Comparison of ENCODE assay signal across 17 cellular contexts in the genomic region with DNA sequence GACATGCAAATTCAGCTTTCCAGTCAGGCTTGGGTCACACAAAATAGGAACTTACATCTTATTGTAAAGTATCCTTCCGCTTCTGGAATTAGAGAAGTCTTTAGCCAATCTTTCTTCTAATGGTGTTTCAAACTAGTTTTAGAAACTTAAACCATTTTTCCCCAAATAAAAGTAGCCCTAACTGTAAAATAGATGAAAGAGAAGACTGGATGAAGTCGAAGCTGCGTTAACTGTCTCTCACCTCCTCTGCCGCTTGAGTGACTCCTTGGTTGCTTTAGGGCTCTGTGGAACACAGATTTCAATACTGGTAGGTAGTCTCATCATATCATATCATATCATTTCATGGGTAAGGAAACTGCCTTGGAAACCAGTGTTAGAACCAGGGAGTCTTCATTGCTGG.
DNase-seq lines count a peak whose midpoint lies in the region; ATAC-seq, FAIRE-seq and TF ChIP-seq lines count a peak whose summit lies in the region.
"Had no signal": no experiment of that assay in that cellular context is flagged by ENCODE, and none has a peak within 500 bp of the region (broad histone marks: within the 10 kb centered on the region; RNA-seq: fewer than 3 reads in every experiment).

No MANE protein-coding gene starts in this region.

- H3K27ac ChIP-seq in HepG2 (ENCODE audit: extremely low read length, insufficient read depth, low read length) = no peak overlapping the region
- H3K27ac ChIP-seq in right lobe of liver = no peak overlapping the region
- H3K27ac ChIP-seq in endodermal cell (ENCODE audit: low read depth, low read length) = no peak overlapping the region
- no peak overlapping the region for H3K27ac ChIP-seq in esophagus squamous epithelium
- H3K27ac ChIP-seq: 22Rv1, BLaER1 had no signal

- in situ Hi-C loops in HepG2 (cut with HindIII; ENCODE audit: extremely low pct_ligation_motif_present, low pct_unique_long_range_greater_than_20kb) (no loop called here), ACHN (cut with HindIII; ENCODE audit: low pct_ligation_motif_present, low pct_unique_long_range_greater_than_20kb, low sequenced_read_pairs) (no loop called here)

- H3K79me2 ChIP-seq in HepG2 (ENCODE audit: insufficient read depth, low read length) = no peaks in the 10 kb centered on the region

- no peak overlapping the region for H2AFZ ChIP-seq in HepG2 (ENCODE audit: low read length)

- no peak overlapping the region for H3K4me2 ChIP-seq in HepG2 (ENCODE audit: low read depth, low read length)
- H3K4me2 ChIP-seq: BLaER1 had no signal

- H3K36me3 ChIP-seq in HepG2 (replicated peaks in 1 of 2; ENCODE audit: control insufficient read depth in 1 of 2, insufficient read depth in 2 of 2, low read length in 2 of 2) (no peaks in the 10 kb centered on the region), right lobe of liver (no peaks in the 10 kb centered on the region), endodermal cell (ENCODE audit: control insufficient read depth, insufficient read depth, low read length) (no peaks in the 10 kb centered on the region), esophagus squamous epithelium (no peaks in the 10 kb centered on the region)
- H3K36me3 ChIP-seq: BLaER1 had no signal

- H3K36me3 Mint-ChIP-seq in endodermal cell (ENCODE audit: low read depth) (no peaks in the 10 kb centered on the region), progenitor cell of endocrine pancreas (ENCODE audit: insufficient read depth) (peaks cover 6% of the 10 kb centered on the region)
- H3K36me3 Mint-ChIP-seq: CD4-positive, CD25-positive, alpha-beta regulatory T cell had no signal

- no peaks in the 10 kb centered on the region for H4K20me1 ChIP-seq in HepG2 (ENCODE audit: insufficient read depth, low read length)
- H4K20me1 ChIP-seq: BLaER1 had no signal

- H3K9me3 Mint-ChIP-seq in endodermal cell (no peaks in the 10 kb centered on the region), progenitor cell of endocrine pancreas (ENCODE audit: low read depth) (peaks cover 9% of the 10 kb centered on the region)

- H3K27ac Mint-ChIP-seq in endodermal cell (peak overlapping the region; percentile 92), progenitor cell of endocrine pancreas (peak overlapping the region; percentile 44)
- H3K27ac Mint-ChIP-seq: CD4-positive, CD25-positive, alpha-beta regulatory T cell had no signal

- DNase-seq in HepG2 (ENCODE audit: low spot score) (no peak), right lobe of liver (no peak), NCI-H82 treated with DMSO at 0.1 percent for 48 hours (lab: John Stamatoyannopoulos, UW; ENCODE audit: unreplicated experiment) (peak; percentile 21), endodermal cell (no peak), progenitor cell of endocrine pancreas (ENCODE audit: low spot score, unreplicated experiment) (no peak), esophagus squamous epithelium (lab: John Stamatoyannopoulos, UW) (no peak), ACHN (no peak)
- no peak for DNase-seq in stimulated activated CD8-positive, alpha-beta memory T cell treated with anti-CD3 and anti-CD28 coated beads, Interleukin-4, amount 100 ng/mL, for 48 hours
- DNase-seq: AML-193; CD4-positive, CD25-positive, alpha-beta regulatory T cell; DMS53; GF-D8; H7; IMR-90 had no signal

- TF ChIP-seq EP300 in HepG2 (IDR thresholded peaks at IDR 0.05; ENCODE audit: low read depth in 2 of 2, low read length in 2 of 2) (no peak), HepG2 (CRISPR knock-in tag; IDR thresholded peaks at IDR 0.05; ENCODE audit: borderline replicate concordance) (no peak)

- H3K4me3 Mint-ChIP-seq in endodermal cell (no peak overlapping the region), progenitor cell of endocrine pancreas (ENCODE audit: low read depth) (no peak overlapping the region)
- H3K4me3 Mint-ChIP-seq: CD4-positive, CD25-positive, alpha-beta regulatory T cell had no signal

- TF ChIP-seq POLR2A in HepG2 (IDR thresholded peaks at IDR 0.05; ENCODE audit: insufficient read depth in 1 of 2, low read depth in 2 of 2, low read length in 2 of 2) (no peak), right lobe of liver (IDR thresholded peaks at IDR 0.05) (no peak), esophagus squamous epithelium (IDR thresholded peaks at IDR 0.05) (no peak)

- POLR2A ChIA-PET in HepG2 (lab: Yijun Ruan, JAX) = no interaction called here

- CTCF ChIA-PET in HepG2 (lab: Yijun Ruan, JAX; ENCODE audit: low intra/inter-chr PET ratio, low total read pairs) = no interaction called here

- H3K9me3 ChIP-seq in HepG2 (ENCODE audit: low read length) (no peaks in the 10 kb centered on the region), right lobe of liver (no peaks in the 10 kb centered on the region), endodermal cell (ENCODE audit: control insufficient read depth, low read length) (no peaks in the 10 kb centered on the region), esophagus squamous epithelium (no peaks in the 10 kb centered on the region)
- H3K9me3 ChIP-seq: BLaER1 had no signal

- no peaks in the 10 kb centered on the region for H3K27me3 ChIP-seq in HepG2 (ENCODE audit: control insufficient read depth in 1 of 2, insufficient read depth in 2 of 2, low read length in 2 of 2)
- H3K27me3 ChIP-seq in right lobe of liver = no peaks in the 10 kb centered on the region
- H3K27me3 ChIP-seq in endodermal cell (ENCODE audit: control insufficient read depth, insufficient read depth, low read length, poor library complexity, severe bottlenecking) = peaks cover 47% of the 10 kb centered on the region
- no peaks in the 10 kb centered on the region for H3K27me3 ChIP-seq in esophagus squamous epithelium
- H3K27me3 ChIP-seq: BLaER1 had no signal

- no peak for FAIRE-seq in HepG2 (lab: Jason Lieb, UNC)
- FAIRE-seq: GM18507 had no signal

- no peak for ATAC-seq in HepG2
- ATAC-seq in right lobe of liver = no peak

- H3K9ac ChIP-seq in HepG2 (ENCODE audit: insufficient read depth, low read depth, low read length) = no peak overlapping the region
- H3K9ac ChIP-seq in endodermal cell (ENCODE audit: extremely low read depth, low read length, poor library complexity, severe bottlenecking) = no peak overlapping the region
- H3K9ac ChIP-seq: BLaER1 had no signal

- intact Hi-C loops in HepG2 (cut with micrococcal nuclease; ENCODE audit: unreplicated experiment) (no loop called here), right lobe of liver (cut with DNase I) (no loop called here), esophagus squamous epithelium (cut with DNase I) (no loop called here)

- TF ChIP-seq RAD21 in HepG2 (CRISPR knock-in tag; IDR thresholded peaks at IDR 0.05) = no peak

- H3K4me1 ChIP-seq in HepG2 (ENCODE audit: insufficient read depth, low read length) (no peaks in the 10 kb centered on the region), right lobe of liver (no peaks in the 10 kb centered on the region), endodermal cell (ENCODE audit: control insufficient read depth, insufficient read depth, low read length) (peaks cover 20% of the 10 kb centered on the region), esophagus squamous epithelium (no peaks in the 10 kb centered on the region)
- H3K4me1 ChIP-seq: BLaER1 had no signal

- 17% methylated on average over 4 of the region's 4 CpGs for WGBS in HepG2 (ENCODE audit: low lambda C conversion rate)
- WGBS in right lobe of liver (ENCODE audit: insufficient coverage, low coverage, low lambda C conversion rate, missing lambda C conversion rate) = 73% methylated on average over 4 of the region's 4 CpGs
- WGBS in endodermal cell (ENCODE audit: insufficient coverage in 1 of 2, insufficient read length in 1 of 2), 2 experiments = 76 to 89% methylated on average over 4 of the region's 4 CpGs
- 82 to 85% methylated on average over 4 of the region's 4 CpGs for WGBS in esophagus squamous epithelium, 2 donors

- H3K4me1 Mint-ChIP-seq in endodermal cell (peaks cover 52% of the 10 kb centered on the region), progenitor cell of endocrine pancreas (ENCODE audit: low read depth) (peaks cover 41% of the 10 kb centered on the region)
- H3K4me1 Mint-ChIP-seq: CD4-positive, CD25-positive, alpha-beta regulatory T cell had no signal

- H3K4me3 ChIP-seq in HepG2 (replicated peaks in 1 of 3; ENCODE audit: insufficient read depth in 1 of 3, low read depth in 2 of 3, low read length in 3 of 3) (no peak overlapping the region), right lobe of liver (no peak overlapping the region), endodermal cell (ENCODE audit: low read length) (no peak overlapping the region), esophagus squamous epithelium (no peak overlapping the region)
- H3K4me3 ChIP-seq: BLaER1 had no signal

- BruUV-seq in HepG2 (replicated peaks; lab: Mats Ljungman, UMichigan) = no TSS peak

- peaks cover 69% of the 10 kb centered on the region for H3K27me3 Mint-ChIP-seq in endodermal cell (ENCODE audit: insufficient read depth)
- no peaks in the 10 kb centered on the region for H3K27me3 Mint-ChIP-seq in progenitor cell of endocrine pancreas
- H3K27me3 Mint-ChIP-seq: CD4-positive, CD25-positive, alpha-beta regulatory T cell had no signal

- TF ChIP-seq CTCF in HepG2 (CRISPR knock-in tag; IDR thresholded peaks at IDR 0.05) (no peak), right lobe of liver (IDR thresholded peaks at IDR 0.05) (no peak), endodermal cell (conservative IDR thresholded peaks at IDR 0.05) (no peak), progenitor cell of endocrine pancreas (IDR thresholded peaks at IDR 0.05; ENCODE audit: unreplicated experiment) (no peak), esophagus squamous epithelium (IDR thresholded peaks at IDR 0.05) (no peak)

TF ChIP-seq in HepG2, 621 proteins besides CTCF, POLR2A, EP300 and RAD21 (continues in another document):
- TF ChIP-seq SNAPC2 (CRISPR knock-in tag; IDR thresholded peaks at IDR 0.05) (peak; percentile 64; the same call in 1 of the 2 replicates), ZNF784 (CRISPR knock-in tag; IDR thresholded peaks at IDR 0.05; ENCODE audit: borderline replicate concordance) (no peak), MTF1 (CRISPR knock-in tag; IDR thresholded peaks at IDR 0.05) (no peak)
